ENCODE assay signal across 1 cellular context in the genomic region with DNA sequence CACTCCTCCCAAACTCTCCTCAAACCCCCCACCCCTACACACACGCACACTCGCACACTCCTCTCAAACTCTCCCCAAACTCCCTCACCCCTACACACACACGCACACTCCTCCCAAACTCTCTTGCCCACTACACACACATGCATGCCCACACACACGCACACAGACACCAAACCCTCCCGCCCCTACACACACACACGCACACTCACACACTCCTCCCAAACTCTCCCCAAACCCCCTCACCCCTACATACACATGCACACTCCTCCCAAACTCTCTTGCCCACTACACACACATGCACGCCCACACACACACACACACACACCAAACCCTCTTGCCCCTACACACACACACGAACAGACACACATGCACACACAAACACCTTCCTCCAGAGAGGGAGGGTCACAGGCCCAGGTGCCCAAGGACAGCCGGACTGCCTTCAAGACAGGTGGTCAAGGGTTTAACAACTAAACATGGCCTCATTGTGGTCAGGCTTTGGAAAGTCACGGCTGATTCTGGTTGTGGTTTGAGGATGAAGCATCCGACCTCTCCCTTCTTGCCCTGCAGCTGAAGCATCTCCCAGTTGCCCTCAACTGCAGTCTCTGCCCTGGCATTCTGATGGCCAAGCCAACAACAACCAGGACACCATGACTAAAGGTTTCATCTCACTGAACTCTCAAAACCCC.
TF ChIP-seq lines count a peak whose summit lies in the region.

No MANE protein-coding gene starts in this region.

TF ChIP-seq in GM12878, 131 proteins besides CTCF, POLR2A, EP300 and RAD21 (continued from another document):
- TF ChIP-seq, protein P1, sequence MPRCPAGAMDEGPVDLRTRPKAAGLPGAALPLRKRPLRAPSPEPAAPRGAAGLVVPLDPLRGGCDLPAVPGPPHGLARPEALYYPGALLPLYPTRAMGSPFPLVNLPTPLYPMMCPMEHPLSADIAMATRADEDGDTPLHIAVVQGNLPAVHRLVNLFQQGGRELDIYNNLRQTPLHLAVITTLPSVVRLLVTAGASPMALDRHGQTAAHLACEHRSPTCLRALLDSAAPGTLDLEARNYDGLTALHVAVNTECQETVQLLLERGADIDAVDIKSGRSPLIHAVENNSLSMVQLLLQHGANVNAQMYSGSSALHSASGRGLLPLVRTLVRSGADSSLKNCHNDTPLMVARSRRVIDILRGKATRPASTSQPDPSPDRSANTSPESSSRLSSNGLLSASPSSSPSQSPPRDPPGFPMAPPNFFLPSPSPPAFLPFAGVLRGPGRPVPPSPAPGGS (IDR thresholded peaks at IDR 0.05; ENCODE audit: borderline replicate concordance, insufficient read depth, low read depth, low read length, poor library complexity, severe bottlenecking): no peak
- TF ChIP-seq MYB (IDR thresholded peaks at IDR 0.05; ENCODE audit: borderline replicate concordance, low read depth, low read length): no peak
- TF ChIP-seq, protein P2, sequence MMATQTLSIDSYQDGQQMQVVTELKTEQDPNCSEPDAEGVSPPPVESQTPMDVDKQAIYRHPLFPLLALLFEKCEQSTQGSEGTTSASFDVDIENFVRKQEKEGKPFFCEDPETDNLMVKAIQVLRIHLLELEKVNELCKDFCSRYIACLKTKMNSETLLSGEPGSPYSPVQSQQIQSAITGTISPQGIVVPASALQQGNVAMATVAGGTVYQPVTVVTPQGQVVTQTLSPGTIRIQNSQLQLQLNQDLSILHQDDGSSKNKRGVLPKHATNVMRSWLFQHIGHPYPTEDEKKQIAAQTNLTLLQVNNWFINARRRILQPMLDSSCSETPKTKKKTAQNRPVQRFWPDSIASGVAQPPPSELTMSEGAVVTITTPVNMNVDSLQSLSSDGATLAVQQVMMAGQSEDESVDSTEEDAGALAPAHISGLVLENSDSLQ (IDR thresholded peaks at IDR 0.05): no peak
- no peak for TF ChIP-seq IRF4 (IDR thresholded peaks at IDR 0.05; ENCODE audit: low read depth, low read length)
- TF ChIP-seq RBBP5 (conservative IDR thresholded peaks at IDR 0.05): no peak
- TF ChIP-seq, protein P3, sequence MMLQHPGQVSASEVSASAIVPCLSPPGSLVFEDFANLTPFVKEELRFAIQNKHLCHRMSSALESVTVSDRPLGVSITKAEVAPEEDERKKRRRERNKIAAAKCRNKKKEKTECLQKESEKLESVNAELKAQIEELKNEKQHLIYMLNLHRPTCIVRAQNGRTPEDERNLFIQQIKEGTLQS (IDR thresholded peaks at IDR 0.05; ENCODE audit: borderline replicate concordance, extremely low read depth, low read depth, low read length): no peak
- no peak for TF ChIP-seq SREBF2 (IDR thresholded peaks at IDR 0.05; ENCODE audit: low read length)
- TF ChIP-seq MTA2 (IDR thresholded peaks at IDR 0.05; ENCODE audit: low read depth): no peak
- no peak for TF ChIP-seq HDAC6 (IDR thresholded peaks at IDR 0.05; ENCODE audit: unreplicated experiment)
